ENCODE assay signal across 1 cellular context in genomic region chr5:139878093-139878492, GRCh38.
TF ChIP-seq lines count a peak whose summit lies in the region.

No MANE protein-coding gene starts in this region.

TF ChIP-seq in GM12878, 131 proteins besides CTCF, POLR2A, EP300 and RAD21:
- TF ChIP-seq ZBTB40 (IDR thresholded peaks at IDR 0.05; ENCODE audit: borderline replicate concordance): no peak
- no peak for TF ChIP-seq NRF1 (conservative IDR thresholded peaks at IDR 0.05; ENCODE audit: low read depth, low read length)
- TF ChIP-seq PRDM15 (CRISPR knock-in tag; IDR thresholded peaks at IDR 0.05): no peak
- TF ChIP-seq MLLT1 (IDR thresholded peaks at IDR 0.05): no peak
- TF ChIP-seq BCLAF1 (IDR thresholded peaks at IDR 0.05): no peak
- no peak for TF ChIP-seq ZSCAN29 (IDR thresholded peaks at IDR 0.05)
- no peak for TF ChIP-seq ATF2 (IDR thresholded peaks at IDR 0.05; ENCODE audit: low read length)
- TF ChIP-seq PAX5 (IDR thresholded peaks at IDR 0.05; ENCODE audit: borderline replicate concordance, low read depth, low read length): no peak
- no peak for TF ChIP-seq ESRRA (IDR thresholded peaks at IDR 0.05; ENCODE audit: low read length)
- no peak for TF ChIP-seq ZBTB33 (IDR thresholded peaks at IDR 0.05)
- no peak for TF ChIP-seq NR2C1 (IDR thresholded peaks at IDR 0.05)
- no peak for TF ChIP-seq CEBPZ (IDR thresholded peaks at IDR 0.05; ENCODE audit: low read depth, low read length)
- TF ChIP-seq NFIC (IDR thresholded peaks at IDR 0.05; ENCODE audit: low read depth, low read length): no peak
- TF ChIP-seq ATF7 (IDR thresholded peaks at IDR 0.05; ENCODE audit: low read depth): no peak
- TF ChIP-seq HSF1 (IDR thresholded peaks at IDR 0.05; ENCODE audit: low read depth, low read length): no peak
- TF ChIP-seq USF1 (IDR thresholded peaks at IDR 0.05; ENCODE audit: borderline replicate concordance, extremely low read length, insufficient read depth, low read depth, low read length): no peak
